Comparison of ENCODE assay signal across 1 cellular context in genomic region chr11:63510360-63511130, GRCh38.
TF ChIP-seq lines count a peak whose summit lies in the region.

No MANE protein-coding gene starts in this region.

TF ChIP-seq in H1, 55 proteins besides CTCF, POLR2A, EP300 and RAD21:
- TF ChIP-seq KDM4A (IDR thresholded peaks at IDR 0.05; ENCODE audit: low read depth, low read length, severe bottlenecking): no peak
- no peak for TF ChIP-seq RFX5 (IDR thresholded peaks at IDR 0.05; ENCODE audit: borderline replicate concordance, low read depth, low read length)
- no peak for TF ChIP-seq CHD2 (IDR thresholded peaks at IDR 0.05; ENCODE audit: low read length)
- no peak for TF ChIP-seq TAF1 (IDR thresholded peaks at IDR 0.05; ENCODE audit: low read depth, low read length)
- no peak for TF ChIP-seq CHD1 (IDR thresholded peaks at IDR 0.05; ENCODE audit: low read depth, low read length)
- TF ChIP-seq YY1 (IDR thresholded peaks at IDR 0.05; ENCODE audit: low read depth, low read length): no peak
- no peak for TF ChIP-seq RBBP5 (IDR thresholded peaks at IDR 0.05; ENCODE audit: borderline replicate concordance, low read depth, low read length)
- no peak for TF ChIP-seq CBX5 (IDR thresholded peaks at IDR 0.05; ENCODE audit: low read depth, low read length)
- no peak for TF ChIP-seq GABPA (IDR thresholded peaks at IDR 0.05; ENCODE audit: borderline replicate concordance, insufficient read depth, low read length)
